Comparison of ENCODE assay signal across 9 cellular contexts in the genomic region with DNA sequence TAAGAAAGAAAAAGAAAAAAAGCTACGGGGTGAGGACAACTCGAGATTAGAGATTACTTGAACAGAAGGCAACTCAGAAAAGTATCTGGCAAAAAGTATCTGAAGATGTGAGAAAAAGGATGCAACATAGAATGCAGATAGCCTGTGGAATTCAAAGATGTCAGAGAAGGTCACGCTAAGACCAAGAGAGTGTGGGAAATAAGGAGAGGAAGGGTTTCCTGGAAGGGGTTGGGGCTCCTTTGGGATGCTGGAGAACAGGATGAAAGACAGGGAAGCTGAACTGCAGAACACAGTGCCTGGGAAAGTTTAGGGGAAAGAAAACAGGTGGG. TPM values are rescaled to one million over a fixed set of nuclear protein-coding genes. Genes with fewer than 3 reads are reported as not detected.
DNase-seq lines count a peak whose midpoint lies in the region; ATAC-seq, FAIRE-seq and TF ChIP-seq lines count a peak whose summit lies in the region.
"Had no signal": no experiment of that assay in that cellular context is flagged by ENCODE, and none has a peak within 500 bp of the region (broad histone marks: within the 10 kb centered on the region; RNA-seq: fewer than 3 reads in every experiment).

No MANE protein-coding gene starts in this region.

- H3K4me1 Mint-ChIP-seq in IgD-negative memory B cell: peaks cover 3 to 6% (median 5%) of the 10 kb centered on the region in 3 donors
- H3K4me1 Mint-ChIP-seq in natural killer cell: peaks cover 0 to 4% of the 10 kb centered on the region in 2 donors

- TF ChIP-seq EP300 in H1 (IDR thresholded peaks at IDR 0.05; ENCODE audit: borderline replicate concordance in 1 of 2, low read depth in 2 of 2, low read length in 2 of 2): no peak

- no peak overlapping the region for H3K56ac ChIP-seq in H1 (replicated peaks; ENCODE audit: insufficient read length, low read depth, low read length)

- H3K27me3 ChIP-seq in ACC112 (ENCODE audit: insufficient read depth, low read length) (peaks cover 58% of the 10 kb centered on the region), H1 (replicated peaks in 1 of 4; ENCODE audit: control insufficient read depth in 3 of 4, extremely low read depth in 1 of 4, insufficient read depth in 3 of 4, low read length in 3 of 4) (peaks cover 0 to 14% (median 13%) of the 10 kb centered on the region in 4 experiments; a peak in 6 of 7 replicates)

- peaks cover 27% of the 10 kb centered on the region for H3K27me3 Mint-ChIP-seq in IgD-negative memory B cell
- peaks cover 20 to 22% of the 10 kb centered on the region in 2 donors for H3K27me3 Mint-ChIP-seq in natural killer cell (ENCODE audit: low read depth in 2 of 2)

- H3K36me3 ChIP-seq in ACC112 (ENCODE audit: insufficient read depth, low read length) (no peaks in the 10 kb centered on the region), H1 (ENCODE audit: control insufficient read depth in 2 of 4, insufficient read depth in 4 of 4, low read length in 3 of 4) (no peaks in the 10 kb centered on the region)

- H4K8ac ChIP-seq in H1 (ENCODE audit: extremely low read depth, insufficient read depth, low read length): no peak overlapping the region

- peak; percentile 55 for FAIRE-seq in H1 (lab: Jason Lieb, UNC)
- FAIRE-seq: endometrium had no signal

- no peak overlapping the region for H3K18ac ChIP-seq in H1 (ENCODE audit: extremely low read depth, low read length)

- H2BK20ac ChIP-seq in H1 (ENCODE audit: low read length): no peak overlapping the region

- no peak overlapping the region for H4K91ac ChIP-seq in H1 (replicated peaks; ENCODE audit: insufficient read length, low read length)

- H2BK12ac ChIP-seq in H1 (ENCODE audit: low read depth, low read length): no peak overlapping the region

- H3K27ac Mint-ChIP-seq in IgD-negative memory B cell (no peak overlapping the region), natural killer cell (no peak overlapping the region)

- POLR2A ChIA-PET in H1 (lab: Charles Lee; ENCODE audit: partially characterized antibody): no interaction called here

- H3K9me3 Mint-ChIP-seq in IgD-negative memory B cell: peaks cover 0 to under 1% (median 0%) of the 10 kb centered on the region in 3 donors
- H3K9me3 Mint-ChIP-seq in natural killer cell: peaks cover 0 to 7% of the 10 kb centered on the region in 2 donors

- H3K4ac ChIP-seq in H1 (replicated peaks; ENCODE audit: insufficient read length, low read depth, low read length): no peak overlapping the region

- H3K4me1 ChIP-seq in ACC112 (ENCODE audit: control insufficient read depth, insufficient read depth, low read length, unreplicated experiment) (peaks cover 12% of the 10 kb centered on the region), H1 (replicated peaks in 1 of 4; ENCODE audit: control insufficient read depth in 3 of 4, insufficient read depth in 4 of 4, low read length in 3 of 4) (peaks cover 0 to 8% (median 2%) of the 10 kb centered on the region in 4 experiments; a peak in 4 of 7 replicates)

- ATAC-seq in natural killer cell (no peak), HG02798 (IDR thresholded peaks at IDR 0.05; ENCODE audit: poor library complexity, unreplicated experiment) (no peak), GM18858 (IDR thresholded peaks at IDR 0.05; ENCODE audit: unreplicated experiment) (no peak)

- H3K27ac ChIP-seq in ACC112 (ENCODE audit: low read depth, low read length): no peak overlapping the region
- no peak overlapping the region for H3K27ac ChIP-seq in H1 (ENCODE audit: low read depth, low read length)

- H2BK120ac ChIP-seq in H1 (replicated peaks; ENCODE audit: low read depth, low read length): no peak overlapping the region

- H3K79me2 ChIP-seq in ACC112 (ENCODE audit: control insufficient read depth, insufficient read depth, low read length, unreplicated experiment) (no peaks in the 10 kb centered on the region), H1 (ENCODE audit: control insufficient read depth in 1 of 2, insufficient read depth in 2 of 2, low read length in 2 of 2) (no peaks in the 10 kb centered on the region)

- H2AK5ac ChIP-seq in H1 (ENCODE audit: low read depth, low read length): no peak overlapping the region

- 0 out of 7 replicates have a peak overlapping the region, but pooled peaks of 1 of the 4 experiments have one; percentile 48 for H3K9ac ChIP-seq in H1 (replicated peaks in 1 of 4; ENCODE audit: extremely low read depth in 1 of 4, low read depth in 3 of 4, low read length in 3 of 4)

- no peak overlapping the region; the same call in 1 of the 2 replicates for H2BK5ac ChIP-seq in H1 (ENCODE audit: low read depth, low read length)

- intact Hi-C loops in natural killer cell (cut with micrococcal nuclease): no loop called here

- no peaks in the 10 kb centered on the region for H3K79me1 ChIP-seq in H1 (ENCODE audit: low read depth, low read length)

- no peaks in the 10 kb centered on the region for H3K9me3 ChIP-seq in H1 (ENCODE audit: insufficient read depth in 2 of 2, low read depth in 1 of 2, low read length in 1 of 2)

- no peak overlapping the region for H2AFZ ChIP-seq in ACC112 (ENCODE audit: low read length, unreplicated experiment)
- peak overlapping the region; percentile 70 for H2AFZ ChIP-seq in H1 (ENCODE audit: low read length)

- H4K20me1 ChIP-seq in H1 (replicated peaks in 1 of 2; ENCODE audit: control insufficient read depth in 1 of 2, insufficient read depth in 2 of 2, low read length in 2 of 2): peaks cover 0 to 3% of the 10 kb centered on the region in 2 experiments

- H4K5ac ChIP-seq in H1 (ENCODE audit: insufficient read length, low read depth, low read length): no peak overlapping the region

- H3K4me3 Mint-ChIP-seq in IgD-negative memory B cell (peak overlapping the region in 3 of 4 donors; percentile 1 to 81 (median 49)), natural killer cell (peak overlapping the region; percentile 8)

- no peak for TF ChIP-seq POLR2A in H1 (IDR thresholded peaks at IDR 0.05; ENCODE audit: control extremely low read depth in 1 of 2, low read depth in 2 of 2, low read length in 2 of 2)

- no peak for DNase-seq in H1 (ENCODE audit: low read depth in 1 of 2, low spot score in 2 of 2)
- no peak for DNase-seq in natural killer cell
- no peak for DNase-seq in NCI-H1048 (lab: John Stamatoyannopoulos, UW)
- DNase-seq in COR-L47 (lab: John Stamatoyannopoulos, UW): no peak

- no peak overlapping the region; the same call in 1 of the 2 replicates for H2BK15ac ChIP-seq in H1 (ENCODE audit: low read length)

- H3K14ac ChIP-seq in H1 (ENCODE audit: insufficient read length): no peak overlapping the region

- H3K4me2 ChIP-seq in H1 (ENCODE audit: insufficient read depth in 1 of 2, low read depth in 2 of 2, low read length in 2 of 2): peak overlapping the region; percentile 75 to 78

- no peak for TF ChIP-seq RAD21 in H1 (IDR thresholded peaks at IDR 0.05 in 1 of 2, conservative IDR thresholded peaks at IDR 0.05 in 1 of 2; ENCODE audit: low read depth in 2 of 2, low read length in 2 of 2)

- H3K23me2 ChIP-seq in H1 (ENCODE audit: low read depth, low read length): peaks cover 10% of the 10 kb centered on the region

- peak overlapping the region; percentile 75 for H3K4me3 ChIP-seq in ACC112 (ENCODE audit: low read depth, low read length)
- H3K4me3 ChIP-seq in H1 (ENCODE audit: extremely low read depth in 1 of 4, insufficient read depth in 2 of 4, low read depth in 3 of 4, low read length in 4 of 4): peak overlapping the region; percentile 46 to 58 (median 48)

- CTCF ChIA-PET in H1 (lab: Charles Lee; ENCODE audit: partially characterized antibody): interaction anchor here (0.6 to 1.9 kb wide), 20 partner anchors 10 to 773 kb away, joined by 3 to 6 read pairs (median 3); no protein-coding TSS in a partner anchor

- no peaks in the 10 kb centered on the region for H3K36me3 Mint-ChIP-seq in IgD-negative memory B cell
- peaks cover 14% of the 10 kb centered on the region for H3K36me3 Mint-ChIP-seq in natural killer cell

- WGBS in H1 (ENCODE audit: extremely low coverage in 1 of 2, insufficient coverage in 1 of 2, insufficient read length in 1 of 2, insufficient replicate concordance in 2 of 2, low coverage in 1 of 2, low lambda C conversion rate in 2 of 2, missing lambda C conversion rate in 1 of 2), 2 experiments: 67% methylated on average over 2 of the region's 3 CpGs; no CpG with 5 or more reads in 1 of the 2 experiments

- no peak overlapping the region for H3K23ac ChIP-seq in H1 (ENCODE audit: insufficient read length)

- TF ChIP-seq CTCF in H1 (IDR thresholded peaks at IDR 0.05; ENCODE audit: control extremely low read depth in 1 of 3, insufficient read depth in 1 of 3, low read depth in 1 of 3, low read length in 3 of 3): no peak
- TF ChIP-seq CTCF in natural killer cell (IDR thresholded peaks at IDR 0.05): no peak

TF ChIP-seq in H1, 55 proteins besides CTCF, POLR2A, EP300 and RAD21 (continues in another document):
- TF ChIP-seq, protein P1, sequence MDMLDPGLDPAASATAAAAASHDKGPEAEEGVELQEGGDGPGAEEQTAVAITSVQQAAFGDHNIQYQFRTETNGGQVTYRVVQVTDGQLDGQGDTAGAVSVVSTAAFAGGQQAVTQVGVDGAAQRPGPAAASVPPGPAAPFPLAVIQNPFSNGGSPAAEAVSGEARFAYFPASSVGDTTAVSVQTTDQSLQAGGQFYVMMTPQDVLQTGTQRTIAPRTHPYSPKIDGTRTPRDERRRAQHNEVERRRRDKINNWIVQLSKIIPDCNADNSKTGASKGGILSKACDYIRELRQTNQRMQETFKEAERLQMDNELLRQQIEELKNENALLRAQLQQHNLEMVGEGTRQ (IDR thresholded peaks at IDR 0.05; ENCODE audit: low read length): no peak
- TF ChIP-seq RNF2 (IDR thresholded peaks at IDR 0.05; ENCODE audit: borderline replicate concordance, low read depth, low read length, missing control alignments, poor library complexity, severe bottlenecking) (no peak), KDM5A (IDR thresholded peaks at IDR 0.05; ENCODE audit: low read length) (no peak), YY1 (IDR thresholded peaks at IDR 0.05; ENCODE audit: low read depth, low read length) (no peak), TCF12 (IDR thresholded peaks at IDR 0.05; ENCODE audit: low read depth, low read length) (no peak), TAF1 (IDR thresholded peaks at IDR 0.05; ENCODE audit: low read depth, low read length) (no peak), SIX5 (IDR thresholded peaks at IDR 0.05; ENCODE audit: low read depth, low read length) (no peak), NANOG (IDR thresholded peaks at IDR 0.05; ENCODE audit: insufficient read depth, low read depth, low read length, poor library complexity, severe bottlenecking) (no peak)

RNA-seq across cellular contexts. Expression of gene GUCY1A2, which starts 1.2 kb away (rescaled TPM):
- not detected for polyA plus RNA-seq in IgD-negative memory B cell
- total RNA-seq in H1 (2021; fragmentation: NEBNext Ultra II Directional; extraction: Animal tissue kit (Norgen Biotek cat#: 25700)): 1.6 and 1.9 TPM in 2 replicates
- polyA plus RNA-seq in H1 (2011; rRNA removed): 0.09 and 0.11 TPM in 2 replicates
- polyA plus RNA-seq in H1 (2011; cell fraction: cytosol; rRNA removed): 0.16 TPM
- 0.21 TPM for polyA plus RNA-seq in H1 (2011; cell fraction: nucleus; rRNA removed)
- 0.38 to 0.55 TPM (median 0.46 TPM) in 4 replicates for polyA plus RNA-seq in H1 (2012, experiment 1 of 2)
- 0.16 TPM for polyA plus RNA-seq in H1 (2012, experiment 2 of 2)
- 0.34 TPM for polyA plus RNA-seq in H1 (2013, experiment 1 of 2)
- 0.46 TPM for polyA plus RNA-seq in H1 (2013, experiment 2 of 2)
- 2.2 and 2.9 TPM in 2 replicates for polyA minus RNA-seq in H1 (2011; rRNA and poly(A)+ RNA removed)
- 0.37 TPM for polyA minus RNA-seq in H1 (2011; cell fraction: cytosol; rRNA and poly(A)+ RNA removed)
- 6.6 TPM for polyA minus RNA-seq in H1 (2011; cell fraction: nucleus; rRNA and poly(A)+ RNA removed)
- under 1 TPM in 1 of 3 donors, not detected in 2; 0.15 TPM for total RNA-seq in natural killer cell
